1 cellular context compared by ENCODE assay signal in the genomic region with DNA sequence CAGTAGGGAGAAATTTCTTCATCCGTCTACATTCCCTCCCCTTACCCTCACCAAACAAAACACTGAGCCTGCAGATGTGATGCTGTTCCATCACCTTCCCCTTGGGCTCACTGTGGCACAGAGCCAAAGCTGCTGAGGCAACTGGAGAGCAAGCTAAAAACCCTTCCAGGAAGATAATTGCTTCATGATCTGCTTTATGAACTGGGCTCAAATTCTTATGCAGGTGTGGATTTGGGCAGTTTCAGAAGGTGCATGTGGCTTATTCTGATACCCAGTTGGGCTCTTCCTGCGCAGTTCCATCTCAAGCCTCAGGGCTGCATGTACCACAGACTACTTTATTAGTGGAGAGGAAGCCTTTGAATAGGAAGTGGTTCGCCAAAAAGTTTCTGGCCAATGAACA.
A peak's percentile ranks its signal among the peaks of the same experiment; 100 is the strongest.
TF ChIP-seq lines count a peak whose summit lies in the region.

No MANE protein-coding gene starts in this region.

TF ChIP-seq in GM12878, 131 proteins besides CTCF, POLR2A, EP300 and RAD21:
- no peak for TF ChIP-seq PAX8 (IDR thresholded peaks at IDR 0.05)
- peak; percentile 55 for TF ChIP-seq RUNX3 (IDR thresholded peaks at IDR 0.05; ENCODE audit: low read length)
